16 cellular contexts compared by ENCODE assay signal in the genomic region with DNA sequence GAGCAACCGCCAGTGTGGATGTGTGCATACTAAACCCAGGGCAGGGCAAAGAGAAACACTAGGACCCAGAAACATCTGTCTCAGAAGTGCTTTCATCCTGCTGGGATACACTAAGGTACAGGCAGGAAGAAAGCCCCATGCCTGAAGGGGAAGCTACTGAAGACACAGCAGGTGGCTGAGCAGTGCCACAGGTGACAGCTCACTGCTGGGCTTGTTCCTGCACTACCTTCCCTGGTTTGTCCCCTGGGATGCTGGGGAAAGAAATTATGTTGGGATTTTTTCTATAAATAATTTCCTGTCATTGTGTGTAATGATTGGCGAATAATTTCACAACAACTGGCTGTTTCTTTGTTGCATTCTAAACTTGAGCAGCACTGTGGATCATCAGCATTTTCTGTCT.
DNase-seq lines count a peak whose midpoint lies in the region.
"Had no signal": no experiment of that assay in that cellular context is flagged by ENCODE, and none has a peak within 500 bp of the region (broad histone marks: within the 10 kb centered on the region; RNA-seq: fewer than 3 reads in every experiment).

No MANE protein-coding gene starts in this region.

- no peaks in the 10 kb centered on the region for H3K79me2 ChIP-seq in mesendoderm (ENCODE audit: control insufficient read depth, insufficient read depth, low read length)

- H3K27ac ChIP-seq in KOPT-K1 (ENCODE audit: low read depth, low read length, poor library complexity, severe bottlenecking) (peak overlapping the region; percentile 35), mesendoderm (ENCODE audit: low read depth, low read length) (no peak overlapping the region)
- H3K27ac ChIP-seq: PC-9, SK-N-MC had no signal

- no peak overlapping the region for H3K18ac ChIP-seq in mesendoderm (ENCODE audit: low read length)

- H3K23ac ChIP-seq in mesendoderm (ENCODE audit: low read length), result no peak overlapping the region

- H4K5ac ChIP-seq in mesendoderm (ENCODE audit: low read length), result no peak overlapping the region

- peak overlapping the region; percentile 20 for H2AK5ac ChIP-seq in mesendoderm (ENCODE audit: low read length)

- no peaks in the 10 kb centered on the region for H3K79me1 ChIP-seq in mesendoderm (ENCODE audit: low read length)

- H3K9ac ChIP-seq in mesendoderm (ENCODE audit: low read length), result no peak overlapping the region

- H2BK15ac ChIP-seq in mesendoderm (replicated peaks; ENCODE audit: low read depth), result no peak overlapping the region

- WGBS in mesendoderm (ENCODE audit: extremely low coverage, insufficient coverage, low lambda C conversion rate), result no CpG with 5 or more reads among the region's 2 CpGs

- no peak overlapping the region for H3K4me2 ChIP-seq in mesendoderm (ENCODE audit: low read length)
- H3K4me2 ChIP-seq: PC-9 had no signal

- no peaks in the 10 kb centered on the region for H3K36me3 ChIP-seq in KOPT-K1 (ENCODE audit: insufficient read depth, low read length)
- no peaks in the 10 kb centered on the region for H3K36me3 ChIP-seq in mesendoderm (ENCODE audit: control insufficient read depth, insufficient read depth, low read length)

- no peaks in the 10 kb centered on the region for H3K9me3 ChIP-seq in KOPT-K1 (ENCODE audit: insufficient read depth, low read length, poor library complexity, severe bottlenecking)

- H3K4me3 ChIP-seq in mesendoderm (ENCODE audit: low read length), result no peak overlapping the region
- H3K4me3 ChIP-seq: PC-9, SK-N-MC had no signal

- no peak overlapping the region for H2BK120ac ChIP-seq in mesendoderm (ENCODE audit: low read depth, low read length)

- no peaks in the 10 kb centered on the region for H3K27me3 ChIP-seq in mesendoderm (ENCODE audit: insufficient read depth, low read length, poor library complexity)

- H2BK5ac ChIP-seq in mesendoderm (ENCODE audit: low read length), result no peak overlapping the region

- H4K8ac ChIP-seq in mesendoderm (ENCODE audit: low read depth, low read length), result no peak overlapping the region

- H3K4ac ChIP-seq in mesendoderm (ENCODE audit: low read depth, low read length), result no peak overlapping the region

- DNase-seq in COR-L47 (lab: John Stamatoyannopoulos, UW) (peak; percentile 7), NCI-H510A treated with DMSO at 0.1 percent for 48 hours (lab: John Stamatoyannopoulos, UW) (peak; percentile 29), mesendoderm (no peak), H4 (ENCODE audit: low spot score) (no peak), middle frontal gyrus (ENCODE audit: extremely low spot score, low spot score) (no peak), AML-193 (lab: John Stamatoyannopoulos, UW) (no peak)
- no peak for DNase-seq in stimulated activated CD4-positive, alpha-beta T cell treated with anti-CD3 and anti-CD28 coated beads, Interleukin-4, amount 100 ng/mL, for 24 hours
- DNase-seq: CD8-positive, alpha-beta memory T cell; DMS 273 treated with DMSO at 0.1 percent for 48 hours; GOT3; NCI-H1417 treated with DMSO at 0.1 percent for 48 hours; NCI-H2081 treated with DMSO at 0.1 percent for 48 hours; NCI-H524 treated with DMSO at 0.1 percent for 48 hours; PC-9 had no signal

- H3K4me1 ChIP-seq in mesendoderm (ENCODE audit: control insufficient read depth, low read depth, low read length), result peaks cover 10% of the 10 kb centered on the region

- H3K56ac ChIP-seq in mesendoderm (ENCODE audit: low read length), result peak overlapping the region; percentile 1

Comparison
In these comparisons a context has a peak if more than half of its experiments do, and no peak if none do; other contexts are left out.
1. DNase-seq: peak in COR-L47 (single experiment) and NCI-H510A treated with DMSO at 0.1 percent for 48 hours (single experiment); none in mesendoderm (single experiment), H4 (single experiment), stimulated activated CD4-positive, alpha-beta T cell treated with anti-CD3 and anti-CD28 coated beads, Interleukin-4, amount 100 ng/mL, for 24 hours (single experiment), middle frontal gyrus (single experiment) and AML-193 (0 of 2).